ENCODE assay signal across 8 cellular contexts in the genomic region with DNA sequence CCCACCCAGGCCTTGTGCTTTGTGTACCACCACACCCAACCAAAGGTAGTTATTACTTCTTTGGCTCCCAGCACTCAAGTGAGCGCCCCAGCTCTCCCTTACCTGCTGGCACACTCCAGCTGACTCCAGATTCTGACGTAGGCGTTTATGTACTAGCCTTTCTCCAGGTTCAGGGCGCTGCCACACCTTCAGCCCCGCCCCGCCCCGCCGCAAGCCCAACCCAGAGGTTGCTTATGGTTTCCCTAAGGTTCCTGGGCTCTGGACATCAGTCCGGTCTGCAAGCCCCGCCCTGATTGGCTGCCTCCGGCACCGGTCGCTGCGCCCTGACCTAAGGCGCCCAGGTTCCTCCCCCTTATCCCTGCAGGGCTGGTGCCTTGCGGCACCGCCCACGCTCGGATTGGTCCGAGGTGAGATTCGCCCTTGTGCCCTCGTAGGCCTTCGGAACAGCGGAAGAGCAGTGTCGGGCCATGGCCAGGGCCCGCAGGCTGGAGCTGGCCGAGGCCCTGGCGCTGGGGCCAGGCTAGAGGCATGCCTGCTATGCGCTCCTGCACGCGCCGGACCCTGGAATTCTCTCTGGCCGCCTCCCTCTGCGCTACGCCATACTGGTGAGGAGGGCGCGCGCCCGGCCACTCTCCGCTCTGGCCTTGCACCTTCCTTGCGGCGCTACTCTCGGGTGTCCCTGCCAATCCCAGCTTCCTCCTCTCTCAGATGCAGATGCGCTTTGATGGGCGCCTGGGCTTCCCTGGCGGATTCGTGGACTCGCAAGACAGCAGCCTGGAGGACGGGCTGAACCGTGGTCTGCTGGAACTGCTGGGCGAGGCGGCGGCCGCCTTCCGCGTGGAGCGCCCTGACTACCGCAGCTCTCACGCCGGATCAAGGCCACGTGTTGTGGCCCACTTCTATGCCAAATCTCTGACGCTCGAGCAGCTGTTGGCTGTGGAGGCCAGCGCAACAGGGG. TPM values are rescaled to one million over a fixed set of nuclear protein-coding genes. Genes with fewer than 3 reads are reported as not detected.
DNase-seq lines count a peak whose midpoint lies in the region; ATAC-seq, FAIRE-seq and TF ChIP-seq lines count a peak whose summit lies in the region.

No MANE protein-coding gene starts in this region.

- H3K4me3 ChIP-seq in HUES6 (ENCODE audit: low read depth, low read length) (peak overlapping the region; percentile 70), heart left ventricle (peak overlapping the region; percentile 39 to 69 (median 58)), pancreas (peak overlapping the region; percentile 22 to 65 (median 56))

- DNase-seq in CD14-positive monocyte (ENCODE audit: low spot score) (peak; percentile 96), heart left ventricle (peak; percentile 83 to 93 (median 91)), pancreas (peak; percentile 92 to 99 (median 98)), NCI-H1694 (lab: John Stamatoyannopoulos, UW) (no peak)
- no peak for DNase-seq in activated naive CD8-positive, alpha-beta T cell treated with anti-CD3 and anti-CD28 coated beads, Interleukin-2, amount 50 U/mL, for 24 hours

- H3K27ac Mint-ChIP-seq in CD14-positive monocyte, result peak overlapping the region; percentile 92 to 99 (median 98)
- H3K27ac Mint-ChIP-seq in activated naive CD8-positive, alpha-beta T cell treated with anti-CD3 and anti-CD28 coated beads, Interleukin-2, amount 50 U/mL, for 24 hours, result no peak overlapping the region

- peaks cover 24 to 25% of the 10 kb centered on the region in 2 donors for H3K36me3 Mint-ChIP-seq in CD14-positive monocyte
- H3K36me3 Mint-ChIP-seq in activated naive CD8-positive, alpha-beta T cell treated with anti-CD3 and anti-CD28 coated beads, Interleukin-2, amount 50 U/mL, for 24 hours (ENCODE audit: low read depth), result peaks cover 2% of the 10 kb centered on the region

- peaks cover 0 to 7% (median 0%) of the 10 kb centered on the region in 7 donors for H3K9me3 Mint-ChIP-seq in CD14-positive monocyte
- peaks cover 3% of the 10 kb centered on the region for H3K9me3 Mint-ChIP-seq in activated naive CD8-positive, alpha-beta T cell treated with anti-CD3 and anti-CD28 coated beads, Interleukin-2, amount 50 U/mL, for 24 hours

- peak overlapping the region; percentile 91 to 96 for H3K4me3 Mint-ChIP-seq in CD14-positive monocyte
- H3K4me3 Mint-ChIP-seq in activated naive CD8-positive, alpha-beta T cell treated with anti-CD3 and anti-CD28 coated beads, Interleukin-2, amount 50 U/mL, for 24 hours, result peak overlapping the region; percentile 1

- H3K27me3 ChIP-seq in HUES6 (ENCODE audit: control insufficient read depth, insufficient read depth, low read length), result no peaks in the 10 kb centered on the region
- no peaks in the 10 kb centered on the region for H3K27me3 ChIP-seq in heart left ventricle
- H3K27me3 ChIP-seq in pancreas, result no peaks in the 10 kb centered on the region

- TF ChIP-seq CTCF in CD14-positive monocyte (IDR thresholded peaks at IDR 0.05), result no peak
- TF ChIP-seq CTCF in heart left ventricle (IDR thresholded peaks at IDR 0.05), result peak in 1 of 12 donors; percentile 4
- TF ChIP-seq CTCF in pancreas (IDR thresholded peaks at IDR 0.05), result no peak

- ATAC-seq in GM19395 (IDR thresholded peaks at IDR 0.05; ENCODE audit: unreplicated experiment), result peak; percentile 98
- peak; percentile 40 for ATAC-seq in activated naive CD8-positive, alpha-beta T cell treated with anti-CD3 and anti-CD28 coated beads, Interleukin-2, amount 50 U/mL, for 24 hours
- ATAC-seq in heart left ventricle, result peak; percentile 93 to 97 (median 96)
- ATAC-seq in pancreas, result peak; percentile 93 to 97 (median 94)
- no peak for ATAC-seq in HG03135 (IDR thresholded peaks at IDR 0.05; ENCODE audit: unreplicated experiment)

- peaks cover 51% of the 10 kb centered on the region for H3K4me1 Mint-ChIP-seq in CD14-positive monocyte
- H3K4me1 Mint-ChIP-seq in activated naive CD8-positive, alpha-beta T cell treated with anti-CD3 and anti-CD28 coated beads, Interleukin-2, amount 50 U/mL, for 24 hours, result peaks cover 5% of the 10 kb centered on the region

- H3K9me3 ChIP-seq in HUES6 (ENCODE audit: control insufficient read depth, insufficient read depth, low read depth, low read length) (peaks cover 4% of the 10 kb centered on the region; the same call in 1 of the 2 replicates), heart left ventricle (no peaks in the 10 kb centered on the region), pancreas (no peaks in the 10 kb centered on the region)

- peaks cover 0 to 9% (median 4%) of the 10 kb centered on the region in 3 donors for H3K27me3 Mint-ChIP-seq in CD14-positive monocyte (ENCODE audit: low read depth in 3 of 3)
- peaks cover 50% of the 10 kb centered on the region for H3K27me3 Mint-ChIP-seq in activated naive CD8-positive, alpha-beta T cell treated with anti-CD3 and anti-CD28 coated beads, Interleukin-2, amount 50 U/mL, for 24 hours

- H3K27ac ChIP-seq in HUES6 (ENCODE audit: low read depth, low read length), result 0 out of 2 replicates have a peak overlapping the region, but pooled peaks have one; percentile 36
- peak overlapping the region; percentile 75 to 93 (median 84) for H3K27ac ChIP-seq in heart left ventricle
- H3K27ac ChIP-seq in pancreas, result peak overlapping the region; percentile 84 to 98 (median 93)

- intact Hi-C loops in CD14-positive monocyte (cut with micrococcal nuclease), result loop anchor here in 1 of 2 donors (2.0 kb wide), 1 partner anchor 139 kb away; no protein-coding TSS in a partner anchor
- intact Hi-C loops in heart left ventricle (cut with DNase I), result no loop called here
- intact Hi-C loops in pancreas (cut with DNase I), result no loop called here

- no peak for FAIRE-seq in pancreas (lab: Jason Lieb, UNC)

- H3K4me1 ChIP-seq in HUES6 (ENCODE audit: control insufficient read depth, insufficient read depth, low read length) (no peaks in the 10 kb centered on the region), heart left ventricle (peaks cover 0 to 24% (median 6%) of the 10 kb centered on the region in 12 donors), pancreas (peaks cover 4 to 19% (median 8%) of the 10 kb centered on the region in 3 donors)

- peak overlapping the region; percentile 69 for H3K9ac ChIP-seq in HUES6 (ENCODE audit: low read length)

- no peaks in the 10 kb centered on the region for H3K36me3 ChIP-seq in HUES6 (ENCODE audit: control insufficient read depth, insufficient read depth, low read length)
- H3K36me3 ChIP-seq in heart left ventricle, result no peaks in the 10 kb centered on the region
- no peaks in the 10 kb centered on the region for H3K36me3 ChIP-seq in pancreas

- peak in 1 of 2 donors; percentile 57 for TF ChIP-seq POLR2A in heart left ventricle (IDR thresholded peaks at IDR 0.05)

- WGBS in heart left ventricle, 4 donors, result 6 to 18% (median 10%) methylated on average over 21 to 64 of the region's 64 CpGs
- 2 to 3% methylated on average over 58 to 64 of the region's 64 CpGs for WGBS in pancreas, 2 donors

RNA-seq across cellular contexts. Expression of a gene that starts 19.8 kb away (rescaled TPM):
- polyA plus RNA-seq in CD14-positive monocyte (10 to 100 TPM; 23.6 to 27.0 TPM), heart left ventricle (10 to 100 TPM; 32.9 to 68.2 TPM), pancreas (10 to 100 TPM in 1 of 2 donors, 1 to 10 TPM in 1; 9.8 to 14.1 TPM)
- total RNA-seq in heart left ventricle (10 to 100 TPM; 27.6 to 49.6 (median 33.9) TPM), pancreas (10 to 100 TPM in 2 of 6 donors, 1 to 10 TPM in 4; 4.1 to 12.9 (median 7.7) TPM)

Comparison
In these comparisons a context has a peak if more than half of its experiments do, and no peak if none do; other contexts are left out.
1. DNase-seq: peak in CD14-positive monocyte (single experiment), heart left ventricle (5 of 5) and pancreas (6 of 6); none in activated naive CD8-positive, alpha-beta T cell treated with anti-CD3 and anti-CD28 coated beads, Interleukin-2, amount 50 U/mL, for 24 hours (single experiment) and NCI-H1694 (single experiment).
2. H3K27ac ChIP-seq: peak in every context shown above with its lines; median percentile 93 in pancreas; 84 in heart left ventricle; 36 in HUES6.
3. Peak in every context shown above with its lines, with median percentiles within 50 percentile points of each other: H3K4me3 ChIP-seq.